32 cellular contexts compared by ENCODE assay signal in genomic region chr2:58655152-58655551, GRCh38.
"Had no signal": no experiment of that assay in that cellular context is flagged by ENCODE, and none has a peak within 500 bp of the region (broad histone marks: within the 10 kb centered on the region; RNA-seq: fewer than 3 reads in every experiment).

No MANE protein-coding gene starts in this region.

- H3K36me3 ChIP-seq: MG63 had no signal

- H3K4me3 ChIP-seq: MG63 had no signal

- H3K9ac ChIP-seq: KMS-11 had no signal

- H3K27me3 ChIP-seq: MG63 had no signal

- H3K4me2 ChIP-seq: KMS-11 had no signal

- DNase-seq: Karpas-422, Kasumi-1, MG63, MV-4-11, NCI-H1048, NCI-H1092, NCI-H1092 treated with DMSO at 0.1 percent for 48 hours, NCI-H1417 treated with DMSO at 0.1 percent for 48 hours, NCI-H1436, NCI-H1436 treated with DMSO at 0.1 percent for 48 hours, NCI-H146, NCI-H1694, NCI-H1694 treated with DMSO at 0.1 percent for 48 hours, NCI-H187, NCI-H187 treated with DMSO at 0.1 percent for 48 hours, NCI-H1930, NCI-H2029, NCI-H2029 treated with DMSO at 0.1 percent for 48 hours, NCI-H2081, NCI-H2081 treated with DMSO at 0.1 percent for 48 hours, NCI-H2107, NCI-H2171, NCI-H2171 treated with DMSO at 0.1 percent for 48 hours, NCI-H2227 treated with DMSO at 0.1 percent for 48 hours, NCI-H226, NCI-H345, NCI-H446, NCI-H446 treated with DMSO at 0.1 percent for 48 hours, NCI-H510A, NCI-H510A treated with DMSO at 0.1 percent for 48 hours, NCI-H524 had no signal

- H3K27ac ChIP-seq: KMS-11 had no signal

- H3K9me3 ChIP-seq: MG63 had no signal
